11 cellular contexts compared by ENCODE assay signal in genomic region chr5:134609232-134609851, GRCh38. TPM values are rescaled to one million over a fixed set of nuclear protein-coding genes. Genes with fewer than 3 reads are reported as not detected.
DNase-seq lines count a peak whose midpoint lies in the region; ATAC-seq lines count a peak whose summit lies in the region.
"Had no signal": no experiment of that assay in that cellular context is flagged by ENCODE, and none has a peak within 500 bp of the region (broad histone marks: within the 10 kb centered on the region; RNA-seq: fewer than 3 reads in every experiment).

No MANE protein-coding gene starts in this region.

- no peak overlapping the region for H3K56ac ChIP-seq in mesendoderm (ENCODE audit: low read length)

- H3K9me2 ChIP-seq in Karpas-422 (replicated peaks; ENCODE audit: insufficient read depth, low read length), result no peaks in the 10 kb centered on the region

- DNase-seq in CD8-positive, alpha-beta memory T cell, result no peak
- DNase-seq in dedifferentiated amniotic fluid mesenchymal stem cell (ENCODE audit: extremely low spot score) (peak; percentile 29), mesendoderm (no peak), NCI-H748 (lab: John Stamatoyannopoulos, UW; ENCODE audit: unreplicated experiment) (no peak), NCI-H1694 (lab: John Stamatoyannopoulos, UW) (no peak), Karpas-422 (no peak)
- DNase-seq: aorta, NCI-H1105 had no signal

- no peak overlapping the region for H2BK15ac ChIP-seq in mesendoderm (replicated peaks; ENCODE audit: low read depth)

- no peak overlapping the region for H2AFZ ChIP-seq in Karpas-422 (ENCODE audit: low read length)

- WGBS in mesendoderm (ENCODE audit: extremely low coverage, insufficient coverage, low lambda C conversion rate), result no CpG with 5 or more reads among the region's 3 CpGs

- H4K5ac ChIP-seq in mesendoderm (ENCODE audit: low read length), result no peak overlapping the region

- H3K23ac ChIP-seq in mesendoderm (ENCODE audit: low read length), result no peak overlapping the region

- no peaks in the 10 kb centered on the region for H3K27me3 Mint-ChIP-seq in CD8-positive, alpha-beta memory T cell

- peaks cover 7 to 88% (median 23%) of the 10 kb centered on the region in 3 donors for H3K36me3 Mint-ChIP-seq in CD8-positive, alpha-beta memory T cell

- H3K4me3 Mint-ChIP-seq in CD8-positive, alpha-beta memory T cell, result no peak overlapping the region

- peak overlapping the region in 6 of 8 donors; percentile 1 to 80 (median 48) for H3K27ac Mint-ChIP-seq in CD8-positive, alpha-beta memory T cell

- ATAC-seq in GM19023 (IDR thresholded peaks at IDR 0.05; ENCODE audit: unreplicated experiment) (peak; percentile 57), HG03378 (IDR thresholded peaks at IDR 0.05; ENCODE audit: unreplicated experiment) (peak; percentile 48)

- no peak overlapping the region for H3K27ac ChIP-seq in CD8-positive, alpha-beta memory T cell (ENCODE audit: low read depth, low read length)
- H3K27ac ChIP-seq in mesendoderm (ENCODE audit: low read depth, low read length) (no peak overlapping the region), Karpas-422 (ENCODE audit: low read length) (no peak overlapping the region)

- no peak overlapping the region for H4K8ac ChIP-seq in mesendoderm (ENCODE audit: low read depth, low read length)

- no peaks in the 10 kb centered on the region for H4K20me1 ChIP-seq in Karpas-422 (ENCODE audit: insufficient read depth, low read depth, low read length)

- H3K79me2 ChIP-seq in mesendoderm (ENCODE audit: control insufficient read depth, insufficient read depth, low read length) (no peaks in the 10 kb centered on the region), Karpas-422 (ENCODE audit: low read length) (no peaks in the 10 kb centered on the region)

- CTCF ChIA-PET in CD8-positive, alpha-beta memory T cell (lab: Charles Lee), result interaction anchor here (2.8 kb wide), 1 partner anchor 22 kb away, joined by 13 read pairs; no protein-coding TSS in a partner anchor

- H2BK5ac ChIP-seq in mesendoderm (ENCODE audit: low read length), result no peak overlapping the region

- H3K9ac ChIP-seq in mesendoderm (ENCODE audit: low read length) (no peak overlapping the region), Karpas-422 (ENCODE audit: low read length) (no peak overlapping the region)

- H3K4me2 ChIP-seq in mesendoderm (ENCODE audit: low read length) (no peak overlapping the region), Karpas-422 (ENCODE audit: low read depth, low read length, poor library complexity, severe bottlenecking) (no peak overlapping the region)

- peaks cover 51% of the 10 kb centered on the region for H3K36me3 ChIP-seq in CD8-positive, alpha-beta memory T cell (ENCODE audit: insufficient read depth, low read length)
- H3K36me3 ChIP-seq in mesendoderm (ENCODE audit: control insufficient read depth, insufficient read depth, low read length) (peaks cover 2% of the 10 kb centered on the region), Karpas-422 (ENCODE audit: insufficient read depth, low read length) (peaks cover 44% of the 10 kb centered on the region; the same call in 1 of the 2 replicates)

- no peak overlapping the region for H2BK120ac ChIP-seq in mesendoderm (ENCODE audit: low read depth, low read length)

- H3K4me3 ChIP-seq in CD8-positive, alpha-beta memory T cell (ENCODE audit: low read length), result no peak overlapping the region
- H3K4me3 ChIP-seq in mesendoderm (ENCODE audit: low read length), result no peak overlapping the region
- no peak overlapping the region for H3K4me3 ChIP-seq in Karpas-422 (ENCODE audit: low read length)
- H3K4me3 ChIP-seq: HAP-1 had no signal

- H3K18ac ChIP-seq in mesendoderm (ENCODE audit: low read length), result no peak overlapping the region

- no peaks in the 10 kb centered on the region for H3K79me1 ChIP-seq in mesendoderm (ENCODE audit: low read length)

- POLR2A ChIA-PET in CD8-positive, alpha-beta memory T cell (lab: Charles Lee), result no interaction called here

- H3K27me3 ChIP-seq in CD8-positive, alpha-beta memory T cell (ENCODE audit: insufficient read depth, low read length, poor library complexity, severe bottlenecking), result no peaks in the 10 kb centered on the region
- H3K27me3 ChIP-seq in mesendoderm (ENCODE audit: insufficient read depth, low read length, poor library complexity) (no peaks in the 10 kb centered on the region), Karpas-422 (ENCODE audit: low read length) (no peaks in the 10 kb centered on the region)

- H3K4ac ChIP-seq in mesendoderm (ENCODE audit: low read depth, low read length), result no peak overlapping the region

- no peaks in the 10 kb centered on the region for H3K4me1 ChIP-seq in CD8-positive, alpha-beta memory T cell (ENCODE audit: insufficient read depth, low read length)
- H3K4me1 ChIP-seq in mesendoderm (ENCODE audit: control insufficient read depth, low read depth, low read length), result no peaks in the 10 kb centered on the region
- H3K4me1 ChIP-seq in Karpas-422 (ENCODE audit: low read length), result peaks cover 3% of the 10 kb centered on the region; the same call in 1 of the 2 replicates
- H3K4me1 ChIP-seq: HAP-1 had no signal

- H3K9me3 Mint-ChIP-seq in CD8-positive, alpha-beta memory T cell, result no peaks in the 10 kb centered on the region

- H3K9me3 ChIP-seq in CD8-positive, alpha-beta memory T cell (ENCODE audit: low read length), result no peaks in the 10 kb centered on the region
- H3K9me3 ChIP-seq in Karpas-422 (ENCODE audit: low read length), result no peaks in the 10 kb centered on the region
- H3K9me3 ChIP-seq: HAP-1 had no signal

- H3K4me1 Mint-ChIP-seq in CD8-positive, alpha-beta memory T cell, result peaks cover 0 to 9% (median 2%) of the 10 kb centered on the region in 3 donors

- H2AK5ac ChIP-seq in mesendoderm (ENCODE audit: low read length), result no peak overlapping the region

RNA-seq across cellular contexts. Expression of gene SAR1B, which starts 23.3 kb away (rescaled TPM):
- total RNA-seq in CD8-positive, alpha-beta memory T cell, result 10 to 100 TPM; 59.7 to 61.5 TPM
- 46.4 TPM for polyA plus RNA-seq in CD8-positive, alpha-beta memory T cell
- 15.2 TPM for polyA plus RNA-seq in mesendoderm (2013, experiment 1 of 2)
- polyA plus RNA-seq in mesendoderm (2013, experiment 2 of 2), result 16.3 TPM
- total RNA-seq in Karpas-422 (2014; rRNA removed; shearing (Covaris generic); ENCODE audit: low replicate concordance), result 41.2 and 49.1 TPM in 2 replicates

RNA-seq across cellular contexts. Expression of gene SEC24A, which starts 39.2 kb away (rescaled TPM):
- 10 to 100 TPM; 18.8 to 21.2 TPM for total RNA-seq in CD8-positive, alpha-beta memory T cell
- polyA plus RNA-seq in CD8-positive, alpha-beta memory T cell, result 8.1 TPM
- polyA plus RNA-seq in mesendoderm (2013, experiment 1 of 2), result 22.8 TPM
- polyA plus RNA-seq in mesendoderm (2013, experiment 2 of 2), result 23.5 TPM
- total RNA-seq in Karpas-422 (2014; rRNA removed; shearing (Covaris generic); ENCODE audit: low replicate concordance), result 5.2 and 25.8 TPM in 2 replicates
